ENCODE assay signal across 24 cellular contexts in the genomic region with DNA sequence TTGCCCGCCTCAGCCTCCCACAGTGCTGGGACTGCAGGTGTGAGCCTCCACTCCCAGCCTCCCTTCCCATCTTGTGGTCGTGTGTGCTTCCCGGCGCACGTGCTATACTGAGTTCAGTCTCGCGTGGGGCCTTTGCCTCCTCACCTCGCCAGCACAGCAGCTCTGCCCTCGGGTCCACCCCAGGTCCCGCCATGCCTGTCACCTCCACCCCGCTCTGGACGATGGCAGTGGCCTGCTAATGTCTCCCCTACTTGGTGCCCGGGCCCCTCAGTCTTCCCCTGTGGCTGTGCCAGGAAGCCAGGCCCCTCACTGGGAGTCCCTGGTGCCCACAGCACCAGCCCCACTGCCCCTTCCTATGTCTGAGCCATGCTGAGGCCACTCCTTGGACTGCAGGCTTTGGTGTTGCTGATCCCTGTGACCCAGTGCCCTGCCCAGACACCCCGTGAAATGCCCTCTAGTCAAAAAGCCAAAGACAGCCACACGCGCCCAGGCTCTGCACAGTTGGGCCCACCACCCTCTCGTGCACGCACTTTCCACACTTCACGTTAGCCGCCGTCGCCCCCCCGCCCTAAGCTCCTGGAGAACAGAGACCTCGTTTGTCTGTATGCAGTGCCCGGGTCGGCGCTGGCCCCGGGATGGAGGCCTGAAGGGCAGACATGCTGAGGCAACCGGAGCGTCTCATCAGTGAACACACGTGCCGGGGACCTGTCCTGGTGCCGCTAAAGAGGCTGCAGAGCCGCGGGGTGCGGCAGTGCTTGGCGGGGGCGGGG. TPM values are rescaled to one million over a fixed set of nuclear protein-coding genes. Genes with fewer than 3 reads are reported as not detected.
DNase-seq lines count a peak whose midpoint lies in the region; ATAC-seq, FAIRE-seq and TF ChIP-seq lines count a peak whose summit lies in the region.
"Had no signal": no experiment of that assay in that cellular context is flagged by ENCODE, and none has a peak within 500 bp of the region (broad histone marks: within the 10 kb centered on the region; RNA-seq: fewer than 3 reads in every experiment).

No MANE protein-coding gene starts in this region.

- H3K27me3 Mint-ChIP-seq in glutamatergic neuron (ENCODE audit: unreplicated experiment): peaks cover 2% of the 10 kb centered on the region
- H3K27me3 Mint-ChIP-seq in activated naive CD8-positive, alpha-beta T cell treated with anti-CD3 and anti-CD28 coated beads, Interleukin-2, amount 50 U/mL, for 24 hours: no peaks in the 10 kb centered on the region

- H3K4me3 Mint-ChIP-seq in glutamatergic neuron (ENCODE audit: unreplicated experiment): no peak overlapping the region
- H3K4me3 Mint-ChIP-seq in activated naive CD8-positive, alpha-beta T cell treated with anti-CD3 and anti-CD28 coated beads, Interleukin-2, amount 50 U/mL, for 24 hours: no peak overlapping the region
- H3K4me3 Mint-ChIP-seq: CD8-positive, alpha-beta T cell; IgD-negative memory B cell had no signal

- H3K27me3 ChIP-seq in left ventricle myocardium inferior (ENCODE audit: low read depth) (peaks cover 12% of the 10 kb centered on the region), lower lobe of right lung (ENCODE audit: low read depth) (peaks cover 17% of the 10 kb centered on the region), spleen (replicated peaks in 1 of 7) (peaks cover 0 to 22% (median 12%) of the 10 kb centered on the region in 7 donors)

- H3K27ac Mint-ChIP-seq in glutamatergic neuron (ENCODE audit: unreplicated experiment): no peak overlapping the region
- H3K27ac Mint-ChIP-seq in activated naive CD8-positive, alpha-beta T cell treated with anti-CD3 and anti-CD28 coated beads, Interleukin-2, amount 50 U/mL, for 24 hours: no peak overlapping the region
- H3K27ac Mint-ChIP-seq: CD8-positive, alpha-beta T cell; IgD-negative memory B cell had no signal

- peaks cover 3% of the 10 kb centered on the region for H3K4me1 ChIP-seq in left ventricle myocardium inferior
- no peaks in the 10 kb centered on the region for H3K4me1 ChIP-seq in lower lobe of right lung
- peaks cover 3 to 31% (median 26%) of the 10 kb centered on the region in 6 donors for H3K4me1 ChIP-seq in spleen

- FAIRE-seq in GM12892 (lab: Jason Lieb, UNC): no peak
- FAIRE-seq: GM12891 had no signal

- DNase-seq in Right ventricle myocardium inferior (ENCODE audit: missing footprints): peak; percentile 60
- DNase-seq in left ventricle myocardium inferior: no peak
- DNase-seq in glutamatergic neuron: peak; percentile 12
- peak; percentile 40 for DNase-seq in lower lobe of right lung
- DNase-seq in spleen: peak; percentile 72
- DNase-seq in activated naive CD8-positive, alpha-beta T cell treated with anti-CD3 and anti-CD28 coated beads, Interleukin-2, amount 50 U/mL, for 24 hours: no peak
- no peak for DNase-seq in GM12892 (ENCODE audit: insufficient read length)
- DNase-seq: 8988T; C1 segment of cervical spinal cord; CD8-positive, alpha-beta T cell; HCEC 1CT; Karpas-422; NCI-H1694; NCI-H2081; NCI-H2171 treated with DMSO at 0.1 percent for 48 hours; NCI-H524 treated with DMSO at 0.1 percent for 48 hours; NCI-H82 had no signal

- 92 to 96% (median 95%) methylated on average over 37 to 38 of the region's 38 CpGs for WGBS in spleen, 5 donors

- H3K27ac ChIP-seq in left ventricle myocardium inferior (replicated peaks): no peak overlapping the region
- H3K27ac ChIP-seq in lower lobe of right lung: no peak overlapping the region
- no peak overlapping the region for H3K27ac ChIP-seq in spleen

- peaks cover 8% of the 10 kb centered on the region for H3K4me1 Mint-ChIP-seq in glutamatergic neuron (ENCODE audit: low read depth, unreplicated experiment)
- peaks cover 2% of the 10 kb centered on the region for H3K4me1 Mint-ChIP-seq in activated naive CD8-positive, alpha-beta T cell treated with anti-CD3 and anti-CD28 coated beads, Interleukin-2, amount 50 U/mL, for 24 hours

- no peaks in the 10 kb centered on the region for H3K9me3 ChIP-seq in left ventricle myocardium inferior (replicated peaks)
- no peaks in the 10 kb centered on the region for H3K9me3 ChIP-seq in lower lobe of right lung
- no peaks in the 10 kb centered on the region for H3K9me3 ChIP-seq in spleen

- ATAC-seq in Right ventricle myocardium inferior (no peak), lower lobe of right lung (peak in 1 of 2 donors; percentile 7), HG03571 (IDR thresholded peaks at IDR 0.05; ENCODE audit: unreplicated experiment) (no peak)
- no peak for ATAC-seq in activated naive CD8-positive, alpha-beta T cell treated with anti-CD3 and anti-CD28 coated beads, Interleukin-2, amount 50 U/mL, for 24 hours
- ATAC-seq: CD8-positive, alpha-beta T cell; Panc1 had no signal

- no peak for TF ChIP-seq CTCF in left ventricle myocardium inferior (IDR thresholded peaks at IDR 0.05; ENCODE audit: borderline replicate concordance)
- no peak for TF ChIP-seq CTCF in glutamatergic neuron (IDR thresholded peaks at IDR 0.05; ENCODE audit: partially characterized antibody, unreplicated experiment)
- TF ChIP-seq CTCF in lower lobe of right lung (IDR thresholded peaks at IDR 0.05): no peak
- TF ChIP-seq CTCF in spleen (IDR thresholded peaks at IDR 0.05 in 8 of 11, conservative IDR thresholded peaks at IDR 0.05 in 3 of 11): no peak

- TF ChIP-seq POLR2A in spleen (IDR thresholded peaks at IDR 0.05) (no peak), GM12892 (IDR thresholded peaks at IDR 0.05; ENCODE audit: low read depth, low read length) (no peak)

- no peaks in the 10 kb centered on the region for H3K36me3 Mint-ChIP-seq in glutamatergic neuron (ENCODE audit: unreplicated experiment)
- H3K36me3 Mint-ChIP-seq in activated naive CD8-positive, alpha-beta T cell treated with anti-CD3 and anti-CD28 coated beads, Interleukin-2, amount 50 U/mL, for 24 hours (ENCODE audit: low read depth): peaks cover 10% of the 10 kb centered on the region
- H3K36me3 Mint-ChIP-seq: IgD-negative memory B cell had no signal

- peaks cover 27% of the 10 kb centered on the region for H3K36me3 ChIP-seq in left ventricle myocardium inferior
- peaks cover 36% of the 10 kb centered on the region for H3K36me3 ChIP-seq in lower lobe of right lung
- peaks cover 0 to 56% (median 23%) of the 10 kb centered on the region in 6 donors for H3K36me3 ChIP-seq in spleen

- H3K9me3 Mint-ChIP-seq in glutamatergic neuron (ENCODE audit: unreplicated experiment): peaks cover 3% of the 10 kb centered on the region
- H3K9me3 Mint-ChIP-seq in activated naive CD8-positive, alpha-beta T cell treated with anti-CD3 and anti-CD28 coated beads, Interleukin-2, amount 50 U/mL, for 24 hours: no peaks in the 10 kb centered on the region
- H3K9me3 Mint-ChIP-seq: CD8-positive, alpha-beta T cell; IgD-negative memory B cell had no signal

- H3K4me3 ChIP-seq in left ventricle myocardium inferior (no peak overlapping the region), lower lobe of right lung (no peak overlapping the region), spleen (no peak overlapping the region)

- intact Hi-C loops in Right ventricle myocardium inferior (cut with DNase I) (no loop called here), left ventricle myocardium inferior (cut with micrococcal nuclease) (no loop called here), lower lobe of right lung (cut with DNase I) (no loop called here), spleen (cut with DNase I; ENCODE audit: low total_unique reads) (no loop called here)

RNA-seq across cellular contexts. Expression of a gene that starts 14.3 kb away (rescaled TPM):
- total RNA-seq in Right ventricle myocardium inferior (not detected), left ventricle myocardium inferior (not detected), glutamatergic neuron (ENCODE audit: unreplicated experiment) (13.7 TPM), lower lobe of right lung (not detected), spleen (not detected)
- polyA plus RNA-seq in spleen: not detected
- not detected for polyA plus RNA-seq in GM12892 (2012; ENCODE audit: missing spikeins)
- total RNA-seq: CD8-positive, alpha-beta T cell; G401; MCF 10A; SK-MEL-5 had no signal
- polyA plus RNA-seq: IgD-negative memory B cell had no signal

RNA-seq across cellular contexts. Expression of a gene that starts 23.0 kb away (rescaled TPM):
- total RNA-seq in Right ventricle myocardium inferior: 21.6 TPM
- total RNA-seq in left ventricle myocardium inferior: 25.9 TPM
- total RNA-seq in glutamatergic neuron (ENCODE audit: unreplicated experiment): 27.1 TPM
- 27.1 TPM for total RNA-seq in lower lobe of right lung
- 10 to 100 TPM; 22.6 to 39.8 (median 37.5) TPM for total RNA-seq in spleen
- 10 to 100 TPM; 26.9 to 41.3 (median 37.7) TPM for polyA plus RNA-seq in spleen
- 18.0 TPM for polyA plus RNA-seq in GM12892 (2012; ENCODE audit: missing spikeins)

RNA-seq across cellular contexts. Expression of a gene that starts 32.5 kb away (rescaled TPM):
- 59.5 TPM for total RNA-seq in Right ventricle myocardium inferior
- 55.3 TPM for total RNA-seq in left ventricle myocardium inferior
- 42.6 TPM for total RNA-seq in glutamatergic neuron (ENCODE audit: unreplicated experiment)
- 56.0 TPM for total RNA-seq in lower lobe of right lung
- total RNA-seq in spleen: 10 to 100 TPM; 40.6 to 81.7 (median 64.8) TPM
- 10 to 100 TPM in 2 of 3 donors, 1 to 10 TPM in 1; 9.2 to 19.6 (median 14.0) TPM for polyA plus RNA-seq in spleen
- polyA plus RNA-seq in GM12892 (2012; ENCODE audit: missing spikeins): 15.3 TPM

Comparison
In these comparisons a context has a peak if more than half of its experiments do, and no peak if none do; other contexts are left out.
1. DNase-seq: peak in Right ventricle myocardium inferior (single experiment), glutamatergic neuron (single experiment), lower lobe of right lung (single experiment) and spleen (single experiment); none in left ventricle myocardium inferior (single experiment), activated naive CD8-positive, alpha-beta T cell treated with anti-CD3 and anti-CD28 coated beads, Interleukin-2, amount 50 U/mL, for 24 hours (single experiment) and GM12892 (single experiment).
2. RNA of a gene that starts 14.3 kb away (total RNA-seq): 13.7 TPM in glutamatergic neuron (single experiment); not detected in left ventricle myocardium inferior (single experiment), not detected in Right ventricle myocardium inferior (single experiment), not detected in lower lobe of right lung (single experiment) and not detected in spleen; every median in the first group is over 10 times any median in the second.